In the genomic region with DNA sequence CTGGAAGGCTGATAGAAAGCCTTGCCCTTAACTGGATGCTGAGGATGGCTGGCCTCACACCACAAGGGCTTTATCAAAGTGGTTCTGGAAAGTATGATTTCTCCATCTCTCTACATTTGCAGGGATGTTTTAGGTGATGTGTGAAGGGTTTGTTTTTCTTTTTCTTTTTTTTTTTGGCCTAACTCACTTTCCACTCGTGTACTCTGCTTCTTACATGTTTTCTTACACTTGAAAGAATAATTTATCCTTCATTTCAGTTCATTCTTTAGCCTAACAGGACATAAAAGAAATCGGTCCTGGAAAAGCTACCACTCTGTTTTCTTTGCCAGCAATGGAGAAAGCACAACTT, we compare ENCODE assay signal across 1 cellular context.
TF ChIP-seq lines count a peak whose summit lies in the region.

No MANE protein-coding gene starts in this region.

TF ChIP-seq in H1, 55 proteins besides CTCF, POLR2A, EP300 and RAD21:
- TF ChIP-seq SP4 (IDR thresholded peaks at IDR 0.05; ENCODE audit: low read length) (no peak), CREB1 (IDR thresholded peaks at IDR 0.05) (no peak)
